In genomic region chr11:69510471-69511357, GRCh38 we compare ENCODE assay signal across 17 cellular contexts. TPM values are rescaled to one million over a fixed set of nuclear protein-coding genes. Genes with fewer than 3 reads are reported as not detected.
DNase-seq lines count a peak whose midpoint lies in the region; ATAC-seq, FAIRE-seq and TF ChIP-seq lines count a peak whose summit lies in the region.
"Had no signal": no experiment of that assay in that cellular context is flagged by ENCODE, and none has a peak within 500 bp of the region (broad histone marks: within the 10 kb centered on the region; RNA-seq: fewer than 3 reads in every experiment).

No MANE protein-coding gene starts in this region.

- H3K9me3 Mint-ChIP-seq in Calu3 (ENCODE audit: low read depth, unreplicated experiment) = no peaks in the 10 kb centered on the region

- H3K27ac ChIP-seq in brain microvascular endothelial cell (no peak overlapping the region), left lung (no peak overlapping the region)
- H3K27ac ChIP-seq: BLaER1 had no signal

- CTCF ChIA-PET in Calu3 (lab: Charles Lee) = no interaction called here

- H3K4me1 Mint-ChIP-seq in Calu3 (ENCODE audit: low read depth, unreplicated experiment) = no peaks in the 10 kb centered on the region

- no TSS peak for BruUV-seq in Calu3 (replicated peaks; lab: Mats Ljungman, UMichigan)

- FAIRE-seq in HTR-8/SVneo (lab: Jason Lieb, UNC) = peak; percentile 92
- FAIRE-seq: G401.6 had no signal

- ATAC-seq in left lung = peak; percentile 24
- no peak for ATAC-seq in HG03135 (IDR thresholded peaks at IDR 0.05; ENCODE audit: unreplicated experiment)

- in situ Hi-C loops in brain microvascular endothelial cell (cut with HindIII; ENCODE audit: low pct_ligation_motif_present, low sequenced_read_pairs) = no loop called here

- DNase-seq in AG20443 (ENCODE audit: low spot score) (peak; percentile 76), HTR-8/SVneo (ENCODE audit: insufficient read length, low spot score) (peak; percentile 69), brain microvascular endothelial cell (peak; percentile 44), left lung (peak; percentile 27 to 37), OCI-M2 (lab: John Stamatoyannopoulos, UW; ENCODE audit: unreplicated experiment) (no peak), Calu3 (no peak)
- DNase-seq in stimulated activated CD4-positive, alpha-beta T cell treated with anti-CD3 and anti-CD28 coated beads, Interleukin-4, amount 100 ng/mL, for 24 hours = no peak
- DNase-seq: activated gamma-delta T cell treated with Interleukin-2 at 50 U/mL for 16 hours, NCI-H1436, NCI-H526 treated with DMSO at 0.1 percent for 48 hours had no signal

- intact Hi-C loops in left lung (cut with DNase I) (no loop called here), Calu3 (cut with micrococcal nuclease; ENCODE audit: unreplicated experiment) (no loop called here)

- H3K27ac Mint-ChIP-seq in Calu3 (ENCODE audit: unreplicated experiment) = no peak overlapping the region
- H3K27ac Mint-ChIP-seq: stimulated activated naive CD8-positive, alpha-beta T cell treated with anti-CD3 and anti-CD28 coated beads, Interleukin-15, Interleukin-2, amounts not matched to agents 100 ng/mL and 50 ng/mL, for 24 hours had no signal

- no peaks in the 10 kb centered on the region for H3K27me3 Mint-ChIP-seq in Calu3 (ENCODE audit: unreplicated experiment)

- H3K4me3 ChIP-seq in brain microvascular endothelial cell (ENCODE audit: low read depth, low read length) (no peak overlapping the region), left lung (no peak overlapping the region)
- H3K4me3 ChIP-seq: BLaER1 had no signal

- H3K27me3 ChIP-seq in brain microvascular endothelial cell (replicated peaks) (no peaks in the 10 kb centered on the region), left lung (no peaks in the 10 kb centered on the region)
- H3K27me3 ChIP-seq: BLaER1 had no signal

- H3K36me3 Mint-ChIP-seq in Calu3 (ENCODE audit: insufficient read depth, unreplicated experiment) = no peaks in the 10 kb centered on the region

- TF ChIP-seq CTCF in brain microvascular endothelial cell (IDR thresholded peaks at IDR 0.05; ENCODE audit: low read depth, low read length, missing control alignments) (no peak), left lung (IDR thresholded peaks at IDR 0.05) (no peak), Calu3 (IDR thresholded peaks at IDR 0.05; ENCODE audit: unreplicated experiment) (no peak)

- H3K9me3 ChIP-seq in left lung = no peaks in the 10 kb centered on the region

- no peaks in the 10 kb centered on the region for H3K36me3 ChIP-seq in brain microvascular endothelial cell (replicated peaks)
- H3K36me3 ChIP-seq in left lung = no peaks in the 10 kb centered on the region
- H3K36me3 ChIP-seq: BLaER1 had no signal

- no peak overlapping the region for H3K4me3 Mint-ChIP-seq in Calu3 (ENCODE audit: low read depth, unreplicated experiment)
- H3K4me3 Mint-ChIP-seq: stimulated activated naive CD8-positive, alpha-beta T cell treated with anti-CD3 and anti-CD28 coated beads, Interleukin-15, Interleukin-2, amounts not matched to agents 100 ng/mL and 50 ng/mL, for 24 hours had no signal

- H3K4me1 ChIP-seq in left lung = no peaks in the 10 kb centered on the region

RNA-seq across cellular contexts. Expression of gene LINC01488, which starts 29.3 kb away (rescaled TPM):
- total RNA-seq in left lung (not detected), Calu3 (2022) (not detected in 2 replicates)
- total RNA-seq: activated CD8-positive, alpha-beta memory T cell treated with anti-CD3 and anti-CD28 coated beads for 36 hours; cerebellum; renal cortical epithelial cell had no signal

Comparison
In these comparisons a context has a peak if more than half of its experiments do, and no peak if none do; other contexts are left out.
1. DNase-seq: peak in AG20443 (single experiment), HTR-8/SVneo (single experiment), brain microvascular endothelial cell (single experiment) and left lung (2 of 2); none in OCI-M2 (single experiment), Calu3 (single experiment) and stimulated activated CD4-positive, alpha-beta T cell treated with anti-CD3 and anti-CD28 coated beads, Interleukin-4, amount 100 ng/mL, for 24 hours (single experiment).